ENCODE assay signal across 26 cellular contexts in genomic region chr11:63782749-63783148, GRCh38.
"Had no signal": no experiment of that assay in that cellular context is flagged by ENCODE, and none has a peak within 500 bp of the region (broad histone marks: within the 10 kb centered on the region; RNA-seq: fewer than 3 reads in every experiment).

No MANE protein-coding gene starts in this region.

- DNase-seq: hypothalamus; immature natural killer cell; kidney; left colon; left lung; lower lobe of right lung; mammary epithelial cell; mesenchymal stem cell; naive thymus-derived CD8-positive, alpha-beta T cell; nucleus accumbens; posterior cingulate gyrus; retina; right cardiac atrium; sigmoid colon; small intestine; spleen; stimulated activated CD4-positive, alpha-beta T cell treated with anti-CD3 and anti-CD28 coated beads, Interleukin-4, amount 100 ng/mL, for 24 hours; stimulated activated naive CD4-positive, alpha-beta T cell; tibial artery; uterus had no signal

- H3K27ac ChIP-seq: left lung, lower lobe of right lung, prostate gland, sigmoid colon, suprapubic skin, thoracic aorta, tibial artery, uterus had no signal

- H3K36me3 ChIP-seq: left lung, lower lobe of right lung, pancreas, prostate gland, sigmoid colon, spleen, suprapubic skin, thoracic aorta, tibial artery, uterus had no signal

- H3K4me3 ChIP-seq: left lung, lower lobe of right lung, pancreas, prostate gland, sigmoid colon, spleen, suprapubic skin, thoracic aorta, tibial artery, uterus had no signal

- ATAC-seq: left colon; lower lobe of right lung; naive thymus-derived CD8-positive, alpha-beta T cell; pancreas; right cardiac atrium; stimulated activated effector memory CD8-positive, alpha-beta T cell treated with anti-CD3 and anti-CD28 coated beads, Interleukin-12 subunit alpha, Interleukin-12 subunit beta, amount 100 ng/mL, for 72 hours had no signal

- H3K27me3 ChIP-seq: left lung, pancreas, sigmoid colon, spleen, suprapubic skin, tibial artery, uterus had no signal

- H3K4me1 ChIP-seq: left lung, lower lobe of right lung, pancreas, prostate gland, sigmoid colon, suprapubic skin, tibial artery, uterus had no signal

- H3K9me3 ChIP-seq: left lung, lower lobe of right lung, pancreas, prostate gland, sigmoid colon, spleen, suprapubic skin, thoracic aorta, tibial artery, uterus had no signal

- FAIRE-seq: islet of Langerhans, kidney, pancreas, small intestine had no signal
